ENCODE assay signal across 1 cellular context in genomic region chr13:99150575-99151370, GRCh38.
TF ChIP-seq lines count a peak whose summit lies in the region.

No MANE protein-coding gene starts in this region.

TF ChIP-seq in K562, 482 proteins besides CTCF, POLR2A, EP300 and RAD21 (continued from another document):
- TF ChIP-seq USF1 (CRISPR knock-in tag; IDR thresholded peaks at IDR 0.05) (no peak), RCOR1 (IDR thresholded peaks at IDR 0.05; ENCODE audit: borderline replicate concordance in 1 of 2, low read depth in 2 of 2, low read length in 2 of 2) (no peak)
